ENCODE assay signal across 1 cellular context in the genomic region with DNA sequence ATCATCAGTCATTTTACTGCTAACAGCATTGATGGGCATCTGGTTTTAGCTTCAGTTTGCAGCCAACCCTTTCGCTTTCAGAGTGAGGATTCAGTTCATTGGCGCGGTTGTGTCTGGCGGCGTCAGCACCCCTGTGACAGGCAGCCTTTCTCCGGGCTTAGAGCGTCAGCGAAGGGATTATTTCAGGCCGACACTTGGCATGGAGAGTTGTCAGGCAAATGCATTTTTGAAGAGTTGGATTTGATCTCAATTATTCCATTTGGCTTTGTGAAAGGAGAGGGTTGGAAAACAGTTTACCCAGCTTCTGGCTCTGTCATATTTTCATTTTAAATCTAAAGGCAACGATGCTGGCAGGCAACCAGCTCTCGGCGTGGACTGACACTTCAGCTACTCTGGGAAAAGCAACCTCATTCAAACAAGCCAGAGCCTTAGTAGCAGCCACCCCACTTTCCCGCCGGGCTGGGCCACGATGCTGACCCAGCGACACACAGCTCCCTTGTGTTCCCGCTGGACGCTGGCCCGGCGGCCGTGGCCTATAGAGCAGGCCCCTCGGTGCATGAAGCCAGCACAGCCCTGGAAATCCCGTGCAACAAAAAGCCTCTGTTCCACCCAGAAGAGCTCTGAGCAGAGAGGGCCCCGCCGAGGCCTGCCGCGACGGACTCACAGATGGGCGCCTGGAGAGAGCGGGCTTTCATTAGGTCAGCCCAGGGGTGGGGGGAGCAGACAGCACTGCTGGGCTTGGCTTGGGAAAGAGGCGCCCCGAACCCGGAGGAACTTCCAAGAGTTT.
TF ChIP-seq lines count a peak whose summit lies in the region.

No MANE protein-coding gene starts in this region.

TF ChIP-seq in HepG2, 621 proteins besides CTCF, POLR2A, EP300 and RAD21 (continued from another document):
- TF ChIP-seq, protein P1, sequence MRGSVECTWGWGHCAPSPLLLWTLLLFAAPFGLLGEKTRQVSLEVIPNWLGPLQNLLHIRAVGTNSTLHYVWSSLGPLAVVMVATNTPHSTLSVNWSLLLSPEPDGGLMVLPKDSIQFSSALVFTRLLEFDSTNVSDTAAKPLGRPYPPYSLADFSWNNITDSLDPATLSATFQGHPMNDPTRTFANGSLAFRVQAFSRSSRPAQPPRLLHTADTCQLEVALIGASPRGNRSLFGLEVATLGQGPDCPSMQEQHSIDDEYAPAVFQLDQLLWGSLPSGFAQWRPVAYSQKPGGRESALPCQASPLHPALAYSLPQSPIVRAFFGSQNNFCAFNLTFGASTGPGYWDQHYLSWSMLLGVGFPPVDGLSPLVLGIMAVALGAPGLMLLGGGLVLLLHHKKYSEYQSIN (CRISPR knock-in tag; IDR thresholded peaks at IDR 0.05; ENCODE audit: borderline replicate concordance) = no peak
- peak; percentile 100 for TF ChIP-seq ZBTB38 (CRISPR knock-in tag; IDR thresholded peaks at IDR 0.05)
- TF ChIP-seq ETV5 (CRISPR knock-in tag; IDR thresholded peaks at IDR 0.05; ENCODE audit: borderline replicate concordance) = no peak
- TF ChIP-seq, protein P2, sequence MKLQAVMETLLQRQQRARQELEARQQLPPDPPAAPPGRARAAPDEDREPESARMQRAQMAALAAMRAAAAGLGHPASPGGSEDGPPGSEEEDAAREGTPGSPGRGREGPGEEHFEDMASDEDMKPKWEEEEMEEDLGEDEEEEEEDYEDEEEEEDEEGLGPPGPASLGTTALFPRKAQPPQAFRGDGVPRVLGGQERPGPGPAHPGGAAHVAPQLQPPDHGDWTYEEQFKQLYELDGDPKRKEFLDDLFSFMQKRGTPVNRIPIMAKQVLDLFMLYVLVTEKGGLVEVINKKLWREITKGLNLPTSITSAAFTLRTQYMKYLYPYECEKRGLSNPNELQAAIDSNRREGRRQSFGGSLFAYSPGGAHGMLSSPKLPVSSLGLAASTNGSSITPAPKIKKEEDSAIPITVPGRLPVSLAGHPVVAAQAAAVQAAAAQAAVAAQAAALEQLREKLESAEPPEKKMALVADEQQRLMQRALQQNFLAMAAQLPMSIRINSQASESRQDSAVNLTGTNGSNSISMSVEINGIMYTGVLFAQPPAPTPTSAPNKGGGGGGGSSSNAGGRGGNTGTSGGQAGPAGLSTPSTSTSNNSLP (IDR thresholded peaks at IDR 0.05; ENCODE audit: low read depth, low read length) = no peak
- TF ChIP-seq AGO1 (IDR thresholded peaks at IDR 0.05; ENCODE audit: low read depth, low read length, poor library complexity, severe bottlenecking) = peak; percentile 58
- peak; percentile 72 for TF ChIP-seq XRCC5 (optimal IDR thresholded peaks at IDR 0.05; ENCODE audit: low read length)
- TF ChIP-seq ZNF224 (CRISPR knock-in tag; IDR thresholded peaks at IDR 0.05) = no peak
- TF ChIP-seq PAX8 (CRISPR knock-in tag; IDR thresholded peaks at IDR 0.05; ENCODE audit: borderline replicate concordance) = no peak
- TF ChIP-seq KLF15 (CRISPR knock-in tag; IDR thresholded peaks at IDR 0.05; ENCODE audit: borderline replicate concordance) = no peak
- TF ChIP-seq ZNF124 (CRISPR knock-in tag; IDR thresholded peaks at IDR 0.05) = no peak
- TF ChIP-seq PREB (CRISPR knock-in tag; IDR thresholded peaks at IDR 0.05) = no peak
- no peak for TF ChIP-seq FOSL1 (CRISPR knock-in tag; IDR thresholded peaks at IDR 0.05; ENCODE audit: borderline replicate concordance)
- TF ChIP-seq ZNF768 (CRISPR knock-in tag; IDR thresholded peaks at IDR 0.05) = no peak; the same call in 1 of the 2 replicates
- no peak for TF ChIP-seq ELK4 (CRISPR knock-in tag; IDR thresholded peaks at IDR 0.05; ENCODE audit: borderline replicate concordance)
- TF ChIP-seq ZNF607 (CRISPR knock-in tag; IDR thresholded peaks at IDR 0.05; ENCODE audit: borderline replicate concordance) = no peak
- no peak for TF ChIP-seq U2AF1 (optimal IDR thresholded peaks at IDR 0.05; ENCODE audit: low read depth, low read length)
- no peak for TF ChIP-seq ZBTB1 (CRISPR knock-in tag; IDR thresholded peaks at IDR 0.05; ENCODE audit: borderline replicate concordance)
- TF ChIP-seq HMG20A (CRISPR knock-in tag; IDR thresholded peaks at IDR 0.05; ENCODE audit: borderline replicate concordance) = 0 out of 2 replicates have a peak, but pooled peaks have one; percentile 18
- peak; percentile 41 for TF ChIP-seq HNRNPLL (IDR thresholded peaks at IDR 0.05; ENCODE audit: low read depth, low read length, poor library complexity, severe bottlenecking)
- TF ChIP-seq HOXA3 (CRISPR knock-in tag; IDR thresholded peaks at IDR 0.05) = 0 out of 2 replicates have a peak, but pooled peaks have one; percentile 14
- TF ChIP-seq RAD51 (IDR thresholded peaks at IDR 0.05; ENCODE audit: borderline replicate concordance) = no peak
- 0 out of 2 replicates have a peak, but pooled peaks have one; percentile 25 for TF ChIP-seq HNF1B (CRISPR knock-in tag; IDR thresholded peaks at IDR 0.05)
- TF ChIP-seq ZC3H4 (CRISPR knock-in tag; IDR thresholded peaks at IDR 0.05; ENCODE audit: borderline replicate concordance) = no peak
- TF ChIP-seq ZFY (CRISPR knock-in tag; IDR thresholded peaks at IDR 0.05) = peak; percentile 21; the same call in 1 of the 2 replicates
- TF ChIP-seq, protein P3, sequence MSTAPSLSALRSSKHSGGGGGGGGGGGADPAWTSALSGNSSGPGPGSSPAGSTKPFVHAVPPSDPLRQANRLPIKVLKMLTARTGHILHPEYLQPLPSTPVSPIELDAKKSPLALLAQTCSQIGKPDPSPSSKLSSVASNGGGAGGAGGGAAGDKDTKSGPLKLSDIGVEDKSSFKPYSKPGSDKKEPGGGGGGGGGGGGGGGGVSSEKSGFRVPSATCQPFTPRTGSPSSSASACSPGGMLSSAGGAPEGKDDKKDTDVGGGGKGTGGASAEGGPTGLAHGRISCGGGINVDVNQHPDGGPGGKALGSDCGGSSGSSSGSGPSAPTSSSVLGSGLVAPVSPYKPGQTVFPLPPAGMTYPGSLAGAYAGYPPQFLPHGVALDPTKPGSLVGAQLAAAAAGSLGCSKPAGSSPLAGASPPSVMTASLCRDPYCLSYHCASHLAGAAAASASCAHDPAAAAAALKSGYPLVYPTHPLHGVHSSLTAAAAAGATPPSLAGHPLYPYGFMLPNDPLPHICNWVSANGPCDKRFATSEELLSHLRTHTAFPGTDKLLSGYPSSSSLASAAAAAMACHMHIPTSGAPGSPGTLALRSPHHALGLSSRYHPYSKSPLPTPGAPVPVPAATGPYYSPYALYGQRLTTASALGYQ (CRISPR knock-in tag; IDR thresholded peaks at IDR 0.05) = no peak
- TF ChIP-seq MIER3 (CRISPR knock-in tag; IDR thresholded peaks at IDR 0.05; ENCODE audit: borderline replicate concordance) = no peak
- TF ChIP-seq ZNF329 (CRISPR knock-in tag; IDR thresholded peaks at IDR 0.05; ENCODE audit: low read depth) = no peak
